In the genomic region with DNA sequence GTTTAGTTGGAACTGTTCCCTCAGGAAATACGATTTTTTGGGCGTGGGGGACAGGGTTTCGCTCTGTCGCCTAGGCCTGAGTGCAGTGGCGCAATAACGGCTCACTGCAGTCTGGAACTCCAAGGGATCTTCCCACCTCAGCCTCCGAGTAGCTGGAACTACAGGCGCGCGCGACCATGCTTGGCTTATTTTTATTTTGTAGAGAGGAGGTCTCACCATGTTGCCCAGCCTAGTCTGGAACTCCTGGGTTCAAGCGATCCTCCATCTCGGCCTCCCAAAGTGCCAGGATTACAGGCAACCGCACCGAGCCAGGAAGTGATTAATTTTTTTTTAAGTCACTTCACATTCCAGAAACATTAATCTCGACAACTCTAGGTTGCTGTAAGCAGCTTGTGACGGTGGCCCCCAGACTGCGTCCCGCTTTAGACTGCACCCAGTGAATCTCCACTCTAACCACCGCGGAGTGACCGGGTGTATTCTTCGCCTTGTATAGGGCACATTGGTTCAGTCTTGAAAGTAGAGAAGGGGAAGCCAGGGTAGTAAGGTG, we compare ENCODE assay signal across 8 cellular contexts. TPM values are rescaled to one million over a fixed set of nuclear protein-coding genes. Genes with fewer than 3 reads are reported as not detected.
DNase-seq lines count a peak whose midpoint lies in the region; ATAC-seq and TF ChIP-seq lines count a peak whose summit lies in the region.

No MANE protein-coding gene starts in this region.

- H3K4me1 Mint-ChIP-seq in stimulated activated naive CD8-positive, alpha-beta T cell treated with anti-CD3 and anti-CD28 coated beads, Interleukin-15, Interleukin-2, amounts not matched to agents 100 ng/mL and 50 ng/mL, for 24 hours (ENCODE audit: low read depth), result peaks cover 38% of the 10 kb centered on the region
- peaks cover 21% of the 10 kb centered on the region for H3K4me1 Mint-ChIP-seq in activated T-cell treated with anti-CD3 and anti-CD28 coated beads, Interleukin-2, amount 50 U/mL, for 72 hours (ENCODE audit: low read depth)

- intact Hi-C loops in Right ventricle myocardium superior (cut with DNase I) (no loop called here), psoas muscle (cut with DNase I) (loop anchor here in 1 of 2 donors (1.0 to 5.0 kb wide), 2 partner anchors 119 to 357 kb away; a partner anchor contains a TSS)

- H3K27ac ChIP-seq in psoas muscle, result peak overlapping the region; percentile 87

- no peaks in the 10 kb centered on the region for H3K36me3 ChIP-seq in psoas muscle (ENCODE audit: insufficient read depth in 1 of 2, low read depth in 1 of 2)

- no peak for ATAC-seq in stimulated activated naive CD8-positive, alpha-beta T cell treated with anti-CD3 and anti-CD28 coated beads, Interleukin-15, Interleukin-2, amounts not matched to agents 100 U/mL and 50 U/mL, for 24 hours
- no peak for ATAC-seq in activated T-cell treated with anti-CD3 and anti-CD28 coated beads, Interleukin-2, amount 50 U/mL, for 72 hours (replicated peaks in 1 of 2)
- ATAC-seq in Right ventricle myocardium superior (ENCODE audit: poor library complexity) (peak; percentile 53), psoas muscle (peak; percentile 9 to 47 (median 45)), HG03457 (IDR thresholded peaks at IDR 0.05; ENCODE audit: unreplicated experiment) (no peak)

- TF ChIP-seq CTCF in psoas muscle (IDR thresholded peaks at IDR 0.05), result no peak

- no peak for DNase-seq in stimulated activated naive CD8-positive, alpha-beta T cell treated with anti-CD3 and anti-CD28 coated beads, Interleukin-15, Interleukin-2, amounts not matched to agents 100 U/mL and 50 U/mL, for 24 hours
- DNase-seq in activated T-cell treated with anti-CD3 and anti-CD28 coated beads, Interleukin-2, amount 50 U/mL, for 72 hours, result peak in 1 of 2 donors; percentile 13
- DNase-seq in Right ventricle myocardium superior (peak; percentile 61), psoas muscle (peak; percentile 44 to 59), pons (ENCODE audit: low spot score) (no peak), iPS-NIHi11 (ENCODE audit: low spot score) (no peak)

- no peaks in the 10 kb centered on the region for H3K27me3 ChIP-seq in psoas muscle (ENCODE audit: insufficient read depth in 3 of 3, low read length in 2 of 3)

- peak overlapping the region; percentile 90 for H3K4me3 Mint-ChIP-seq in stimulated activated naive CD8-positive, alpha-beta T cell treated with anti-CD3 and anti-CD28 coated beads, Interleukin-15, Interleukin-2, amounts not matched to agents 100 ng/mL and 50 ng/mL, for 24 hours
- H3K4me3 Mint-ChIP-seq in activated T-cell treated with anti-CD3 and anti-CD28 coated beads, Interleukin-2, amount 50 U/mL, for 72 hours, result peak overlapping the region; percentile 90 to 95

- H3K27ac Mint-ChIP-seq in stimulated activated naive CD8-positive, alpha-beta T cell treated with anti-CD3 and anti-CD28 coated beads, Interleukin-15, Interleukin-2, amounts not matched to agents 100 ng/mL and 50 ng/mL, for 24 hours, result peak overlapping the region; percentile 96
- peak overlapping the region; percentile 74 for H3K27ac Mint-ChIP-seq in activated T-cell treated with anti-CD3 and anti-CD28 coated beads, Interleukin-2, amount 50 U/mL, for 72 hours

- H3K4me1 ChIP-seq in psoas muscle, result peaks cover 11% of the 10 kb centered on the region

- H3K36me3 Mint-ChIP-seq in stimulated activated naive CD8-positive, alpha-beta T cell treated with anti-CD3 and anti-CD28 coated beads, Interleukin-15, Interleukin-2, amounts not matched to agents 100 ng/mL and 50 ng/mL, for 24 hours (ENCODE audit: low read depth), result peaks cover 10% of the 10 kb centered on the region
- H3K36me3 Mint-ChIP-seq in activated T-cell treated with anti-CD3 and anti-CD28 coated beads, Interleukin-2, amount 50 U/mL, for 72 hours (ENCODE audit: insufficient read depth in 2 of 2), result peaks cover 13 to 15% of the 10 kb centered on the region in 2 donors

- peak overlapping the region; percentile 87 for H3K4me3 ChIP-seq in psoas muscle

- H3K9me3 ChIP-seq in psoas muscle, result peaks cover 11% of the 10 kb centered on the region

- no peaks in the 10 kb centered on the region for H3K27me3 Mint-ChIP-seq in stimulated activated naive CD8-positive, alpha-beta T cell treated with anti-CD3 and anti-CD28 coated beads, Interleukin-15, Interleukin-2, amounts not matched to agents 100 ng/mL and 50 ng/mL, for 24 hours
- H3K27me3 Mint-ChIP-seq in activated T-cell treated with anti-CD3 and anti-CD28 coated beads, Interleukin-2, amount 50 U/mL, for 72 hours (ENCODE audit: low read depth), result no peaks in the 10 kb centered on the region

- WGBS in psoas muscle, 3 donors, result 45 to 58% (median 48%) methylated on average over 23 of the region's 23 CpGs

- H3K9me3 Mint-ChIP-seq in stimulated activated naive CD8-positive, alpha-beta T cell treated with anti-CD3 and anti-CD28 coated beads, Interleukin-15, Interleukin-2, amounts not matched to agents 100 ng/mL and 50 ng/mL, for 24 hours, result peaks cover 24% of the 10 kb centered on the region
- peaks cover 3 to 13% of the 10 kb centered on the region in 2 donors for H3K9me3 Mint-ChIP-seq in activated T-cell treated with anti-CD3 and anti-CD28 coated beads, Interleukin-2, amount 50 U/mL, for 72 hours

RNA-seq across cellular contexts. Expression of a gene that starts 0.8 kb away (rescaled TPM):
- total RNA-seq in activated T-cell treated with anti-CD3 and anti-CD28 coated beads, Interleukin-2, amount 50 U/mL, for 72 hours, result 10 to 100 TPM; 70.9 to 76.5 TPM
- 6.7 TPM for total RNA-seq in Right ventricle myocardium superior
- total RNA-seq in psoas muscle, result 1 to 10 TPM; 2.0 to 5.1 (median 3.2) TPM
- 1 to 10 TPM; 1.5 to 3.3 (median 2.3) TPM for polyA plus RNA-seq in psoas muscle

Comparison
In these comparisons a context has a peak if more than half of its experiments do, and no peak if none do; other contexts are left out.
1. ATAC-seq: peak in Right ventricle myocardium superior (single experiment) and psoas muscle (4 of 4); none in stimulated activated naive CD8-positive, alpha-beta T cell treated with anti-CD3 and anti-CD28 coated beads, Interleukin-15, Interleukin-2, amounts not matched to agents 100 U/mL and 50 U/mL, for 24 hours (single experiment), activated T-cell treated with anti-CD3 and anti-CD28 coated beads, Interleukin-2, amount 50 U/mL, for 72 hours (0 of 2) and HG03457 (single experiment).
2. DNase-seq: peak in Right ventricle myocardium superior (single experiment) and psoas muscle (2 of 2); none in stimulated activated naive CD8-positive, alpha-beta T cell treated with anti-CD3 and anti-CD28 coated beads, Interleukin-15, Interleukin-2, amounts not matched to agents 100 U/mL and 50 U/mL, for 24 hours (single experiment), pons (single experiment) and iPS-NIHi11 (single experiment).